ENCODE assay signal across 8 cellular contexts in the genomic region with DNA sequence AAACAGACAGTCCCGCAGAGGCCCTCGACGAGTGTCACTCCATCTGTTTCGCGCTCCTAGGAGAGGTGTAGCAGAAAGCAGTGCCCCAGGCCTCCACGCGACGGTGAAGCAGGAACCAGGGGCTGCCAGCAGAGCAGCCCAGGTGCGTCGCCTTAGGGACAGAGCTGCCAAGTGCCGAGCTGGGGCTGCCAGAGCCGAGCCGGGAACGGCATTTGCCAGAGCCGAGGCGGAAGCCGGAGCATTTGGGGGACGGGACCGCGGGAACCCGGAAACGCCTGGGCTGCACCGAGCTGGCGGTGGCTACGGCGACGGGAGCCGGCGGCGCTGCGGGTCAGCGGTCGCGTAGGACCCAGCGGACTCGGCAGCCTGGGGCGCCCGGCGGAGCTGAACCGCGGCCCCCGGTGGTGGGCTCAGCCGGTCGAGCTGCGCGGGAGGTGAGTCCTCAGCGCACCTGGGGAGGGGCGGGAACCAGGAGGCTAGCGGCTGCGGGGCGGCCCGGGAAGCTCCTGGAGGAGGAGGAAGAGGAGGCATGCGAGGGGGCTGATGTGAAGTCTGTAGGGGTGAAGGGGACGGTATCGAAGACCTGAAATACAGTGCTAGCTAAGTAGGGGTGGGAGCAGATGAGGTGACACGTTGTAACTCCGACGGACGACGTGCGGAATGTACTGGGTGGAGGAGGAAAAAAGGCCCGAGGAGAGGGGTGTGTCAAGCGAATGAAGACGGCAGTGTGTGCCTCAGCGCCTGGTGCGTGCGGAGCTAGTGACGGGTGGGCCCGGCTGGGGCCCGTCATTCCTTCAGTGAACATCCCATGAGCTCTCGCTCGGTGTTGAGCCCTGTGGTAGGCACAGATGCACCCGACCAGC. TPM values are rescaled to one million over a fixed set of nuclear protein-coding genes. Genes with fewer than 3 reads are reported as not detected.
DNase-seq lines count a peak whose midpoint lies in the region; ATAC-seq and TF ChIP-seq lines count a peak whose summit lies in the region.

SLC35A3 (plus strand) TSS at position 268 of the 863 bp plus-strand sequence. CDS start 23,559 bp downstream, outside the sequence.

- peak within 1 kb of the TSS; percentile 92 for H3K27ac Mint-ChIP-seq in HFFc6
- H3K27ac Mint-ChIP-seq in T-cell, result peak within 1 kb of the TSS; percentile 94 to 97

- H3K9me3 Mint-ChIP-seq in HFFc6, result no peaks in the 10 kb centered on the region
- no peaks in the 10 kb centered on the region for H3K9me3 Mint-ChIP-seq in T-cell

- TF ChIP-seq POLR2A in adrenal gland (IDR thresholded peaks at IDR 0.05) (peak in 1 of 2 donors; percentile 20), prostate gland (IDR thresholded peaks at IDR 0.05) (peak; percentile 39)

- H3K36me3 ChIP-seq in adrenal gland (replicated peaks in 1 of 2) (no peaks in the 10 kb centered on the region), left ventricle myocardium inferior (peaks cover 3% of the 10 kb centered on the region), prostate gland (no peaks in the 10 kb centered on the region), urinary bladder (ENCODE audit: insufficient read depth) (no peaks in the 10 kb centered on the region)

- H3K9me3 ChIP-seq in adrenal gland (replicated peaks in 1 of 3) (no peaks in the 10 kb centered on the region), left ventricle myocardium inferior (replicated peaks) (no peaks in the 10 kb centered on the region), prostate gland (no peaks in the 10 kb centered on the region)

- peak; percentile 62 for DNase-seq in GM12864 (ENCODE audit: low read depth)
- DNase-seq in HFFc6, result peak; percentile 62
- DNase-seq in NAMALWA (ENCODE audit: low spot score), result peak; percentile 82
- peak; percentile 56 to 83 (median 72) for DNase-seq in T-cell
- DNase-seq in adrenal gland, result peak; percentile 76 to 86 (median 81)
- peak; percentile 77 for DNase-seq in left ventricle myocardium inferior
- peak; percentile 76 for DNase-seq in prostate gland (ENCODE audit: low spot score)

- CTCF ChIA-PET in T-cell (lab: Charles Lee), result interaction anchor here in 1 of 2 donors (0.6 kb wide), 1 partner anchor 55 kb away, joined by 5 read pairs; no protein-coding TSS in a partner anchor

- H3K27me3 ChIP-seq in adrenal gland (no peaks in the 10 kb centered on the region), left ventricle myocardium inferior (ENCODE audit: low read depth) (no peaks in the 10 kb centered on the region), prostate gland (replicated peaks; ENCODE audit: insufficient read depth) (no peaks in the 10 kb centered on the region)

- 0 to 1% (median 0%) methylated on average over 31 to 73 of the region's 73 CpGs for WGBS in adrenal gland, 4 donors
- WGBS in prostate gland, result under 1% methylated on average over 55 of the region's 73 CpGs
- under 1% methylated on average over 73 of the region's 73 CpGs for WGBS in urinary bladder

- peak; percentile 86 to 92 (median 90) for ATAC-seq in T-cell (replicated peaks in 1 of 4)

- peaks cover 37% of the 10 kb centered on the region for H3K4me1 Mint-ChIP-seq in HFFc6 (ENCODE audit: low read depth)
- H3K4me1 Mint-ChIP-seq in T-cell, result peaks cover 39 to 47% (median 42%) of the 10 kb centered on the region in 3 donors

- intact Hi-C loops in adrenal gland (cut with DNase I), result no loop called here
- intact Hi-C loops in left ventricle myocardium inferior (cut with micrococcal nuclease), result no loop called here
- intact Hi-C loops in prostate gland (cut with DNase I), result no loop called here

- H3K27ac ChIP-seq in adrenal gland, result peak within 1 kb of the TSS in 4 of 5 donors; percentile 1 to 77 (median 62)
- H3K27ac ChIP-seq in left ventricle myocardium inferior (replicated peaks), result peak within 1 kb of the TSS; percentile 80
- H3K27ac ChIP-seq in prostate gland, result peak within 1 kb of the TSS; percentile 88 to 90
- H3K27ac ChIP-seq in urinary bladder (ENCODE audit: low read depth), result peak within 1 kb of the TSS; percentile 82

- TF ChIP-seq CTCF in GM12864 (IDR thresholded peaks at IDR 0.05; ENCODE audit: low read depth, low read length, missing control alignments), result no peak
- TF ChIP-seq CTCF in HFFc6 (IDR thresholded peaks at IDR 0.05), result no peak
- no peak for TF ChIP-seq CTCF in adrenal gland (IDR thresholded peaks at IDR 0.05)
- TF ChIP-seq CTCF in left ventricle myocardium inferior (IDR thresholded peaks at IDR 0.05; ENCODE audit: borderline replicate concordance), result no peak
- no peak for TF ChIP-seq CTCF in prostate gland (IDR thresholded peaks at IDR 0.05)

- H3K4me3 ChIP-seq in GM12864 (ENCODE audit: low read depth, low read length) (peak within 1 kb of the TSS; percentile 63), adrenal gland (peak within 1 kb of the TSS; percentile 0 to 83 (median 80)), left ventricle myocardium inferior (peak within 1 kb of the TSS; percentile 85), prostate gland (peak within 1 kb of the TSS; percentile 83 to 87), urinary bladder (ENCODE audit: low read depth, low read length) (peak within 1 kb of the TSS; percentile 88)

- H3K4me3 Mint-ChIP-seq in HFFc6, result peak within 1 kb of the TSS; percentile 98
- peak within 1 kb of the TSS; percentile 93 to 100 (median 99) for H3K4me3 Mint-ChIP-seq in T-cell

- H3K4me1 ChIP-seq in adrenal gland (replicated peaks in 1 of 2), result peaks cover 0 to 7% of the 10 kb centered on the region in 2 donors
- H3K4me1 ChIP-seq in left ventricle myocardium inferior, result peaks cover 32% of the 10 kb centered on the region
- peaks cover 3% of the 10 kb centered on the region for H3K4me1 ChIP-seq in prostate gland (replicated peaks)
- H3K4me1 ChIP-seq in urinary bladder (ENCODE audit: insufficient read depth), result no peaks in the 10 kb centered on the region

- H3K36me3 Mint-ChIP-seq in HFFc6 (ENCODE audit: low read depth) (no peaks in the 10 kb centered on the region), T-cell (peaks cover 4% of the 10 kb centered on the region)

- H3K27me3 Mint-ChIP-seq in HFFc6 (ENCODE audit: insufficient read depth) (no peaks in the 10 kb centered on the region), T-cell (no peaks in the 10 kb centered on the region)

- POLR2A ChIA-PET in T-cell (lab: Charles Lee), result interaction anchor here (0.6 to 1.5 kb wide), 5 partner anchors 29 to 185 kb away, joined by 3 to 8 read pairs (median 3); a partner anchor contains a TSS

RNA-seq across cellular contexts. Expression of gene SLC35A3, which starts in this region (rescaled TPM):
- 10 to 100 TPM; 16.4 to 30.8 (median 25.2) TPM for total RNA-seq in HFFc6 (2021; fragmentation: NEBNext Ultra II Directional; extraction: Animal tissue kit (Norgen Biotek cat#: 25700))
- total RNA-seq in T-cell, result 10 to 100 TPM; 21.5 to 31.8 (median 24.5) TPM
- total RNA-seq in adrenal gland, result 10 to 100 TPM in 7 of 8 donors, 1 to 10 TPM in 1; 6.3 to 25.9 (median 19.1) TPM
- 10 to 100 TPM in 1 of 3 donors, 1 to 10 TPM in 2; 5.2 to 16.6 (median 9.7) TPM for polyA plus RNA-seq in adrenal gland
- total RNA-seq in left ventricle myocardium inferior, result 7.7 TPM
- 10 to 100 TPM; 32.0 to 79.5 TPM for total RNA-seq in prostate gland
- total RNA-seq in urinary bladder, result 68.7 TPM
- 13.7 TPM for polyA plus RNA-seq in urinary bladder

Comparison
In these comparisons a context has a peak if more than half of its experiments do, and no peak if none do; other contexts are left out.
1. Peak in every context shown above with its lines: DNase-seq, ATAC-seq, H3K4me3 ChIP-seq and H3K27ac ChIP-seq.